In genomic region chr10:132666733-132667612, GRCh38 we compare ENCODE assay signal across 14 cellular contexts.
A peak's percentile ranks its signal among the peaks of the same experiment; 100 is the strongest.
DNase-seq lines count a peak whose midpoint lies in the region; ATAC-seq and TF ChIP-seq lines count a peak whose summit lies in the region.
"Had no signal": no experiment of that assay in that cellular context is flagged by ENCODE, and none has a peak within 500 bp of the region (broad histone marks: within the 10 kb centered on the region; RNA-seq: fewer than 3 reads in every experiment).

No MANE protein-coding gene starts in this region.

- H3K4me2 ChIP-seq in PC-3 (ENCODE audit: low read length) (peak overlapping the region; percentile 95), neural progenitor cell (no peak overlapping the region)

- no peaks in the 10 kb centered on the region for H3K9me3 ChIP-seq in PC-3 (ENCODE audit: low read length)
- no peaks in the 10 kb centered on the region for H3K9me3 ChIP-seq in neural progenitor cell (ENCODE audit: low read depth)
- H3K9me3 ChIP-seq: ascending aorta, left ventricle myocardium inferior, sigmoid colon had no signal

- H3K36me3 Mint-ChIP-seq in neural progenitor cell: peaks cover 5% of the 10 kb centered on the region

- CTCF ChIA-PET in PC-3 (lab: Charles Lee): no interaction called here

- peaks cover 55% of the 10 kb centered on the region for H3K79me2 ChIP-seq in PC-3 (ENCODE audit: low read length)
- H3K79me2 ChIP-seq in neural progenitor cell (ENCODE audit: low read depth): no peaks in the 10 kb centered on the region

- H4K20me1 ChIP-seq in PC-3 (ENCODE audit: low read length) (no peaks in the 10 kb centered on the region; the same call in 1 of the 2 replicates), neural progenitor cell (ENCODE audit: low read depth) (peaks cover 20% of the 10 kb centered on the region)

- H3K36me3 ChIP-seq in PC-3 (ENCODE audit: low read depth, low read length): no peaks in the 10 kb centered on the region
- no peaks in the 10 kb centered on the region for H3K36me3 ChIP-seq in neural progenitor cell
- H3K36me3 ChIP-seq: ascending aorta had no signal

- POLR2A ChIA-PET in PC-3 (lab: Charles Lee; ENCODE audit: unreplicated experiment): interaction anchor here (0.6 to 1.0 kb wide), 2 partner anchors 18 to 594 kb away, joined by 5 to 8 read pairs; no protein-coding TSS in a partner anchor

- DNase-seq in Daoy (ENCODE audit: low read depth): peak; percentile 27
- peak; percentile 27 for DNase-seq in PC-3
- DNase-seq in choroid plexus epithelial cell (ENCODE audit: low read depth): peak; percentile 46
- DNase-seq in neural progenitor cell (ENCODE audit: low spot score): peak; percentile 29
- DNase-seq in GM03348 (ENCODE audit: low spot score): no peak
- DNase-seq in AG08396 (ENCODE audit: low spot score): no peak
- DNase-seq: activated CD4-positive, alpha-beta T cell treated with anti-CD3 and anti-CD28 coated beads, Interleukin-2, amount 10 ng/mL, durations not matched to agents 24 days and 14 days; activated T-cell treated with anti-CD3 and anti-CD28 coated beads, Interleukin-2, amount 50 U/mL, for 48 hours; effector memory CD8-positive, alpha-beta T cell; left ventricle myocardium inferior; NCI-H1930; sigmoid colon had no signal

- H3K27me3 ChIP-seq in PC-3 (ENCODE audit: low read length) (no peaks in the 10 kb centered on the region), neural progenitor cell (no peaks in the 10 kb centered on the region)
- H3K27me3 ChIP-seq: ascending aorta, sigmoid colon had no signal

- peak overlapping the region; percentile 75 for H3K4me3 ChIP-seq in PC-3 (ENCODE audit: low read length)
- H3K4me3 ChIP-seq in choroid plexus epithelial cell (ENCODE audit: low read depth, low read length): peak overlapping the region; percentile 38
- no peak overlapping the region for H3K4me3 ChIP-seq in neural progenitor cell
- H3K4me3 ChIP-seq: ascending aorta, left ventricle myocardium inferior, sigmoid colon had no signal

- H3K4me3 Mint-ChIP-seq in neural progenitor cell: no peak overlapping the region
- H3K4me3 Mint-ChIP-seq: activated CD4-positive, alpha-beta T cell treated with anti-CD3 and anti-CD28 coated beads, Interleukin-2, amount 10 ng/mL, durations not matched to agents 24 days and 14 days; effector memory CD8-positive, alpha-beta T cell had no signal

- H3K27ac Mint-ChIP-seq in neural progenitor cell: no peak overlapping the region
- H3K27ac Mint-ChIP-seq: activated CD4-positive, alpha-beta T cell treated with anti-CD3 and anti-CD28 coated beads, Interleukin-2, amount 10 ng/mL, durations not matched to agents 24 days and 14 days; effector memory CD8-positive, alpha-beta T cell had no signal

- peaks cover 12% of the 10 kb centered on the region for H3K27me3 Mint-ChIP-seq in neural progenitor cell (ENCODE audit: insufficient read depth, low read depth)
- H3K27me3 Mint-ChIP-seq: activated CD4-positive, alpha-beta T cell treated with anti-CD3 and anti-CD28 coated beads, Interleukin-2, amount 10 ng/mL, durations not matched to agents 24 days and 14 days; effector memory CD8-positive, alpha-beta T cell had no signal

- peak; percentile 48 for ATAC-seq in PC-3
- ATAC-seq in HG02884 (IDR thresholded peaks at IDR 0.05; ENCODE audit: unreplicated experiment): no peak
- ATAC-seq: effector memory CD8-positive, alpha-beta T cell had no signal

- H3F3A ChIP-seq in PC-3 (ENCODE audit: low read length, unreplicated experiment) (no peaks in the 10 kb centered on the region), neural progenitor cell (ENCODE audit: low read depth) (no peaks in the 10 kb centered on the region)

- peaks cover 39% of the 10 kb centered on the region for H3K4me1 Mint-ChIP-seq in neural progenitor cell

- H3K9me2 ChIP-seq in PC-3 (replicated peaks; ENCODE audit: low read length): no peaks in the 10 kb centered on the region

- intact Hi-C loops in PC-3 (cut with micrococcal nuclease): loop anchor here (1.0 kb wide), 1 partner anchor 18 kb away; no protein-coding TSS in a partner anchor

- peaks cover 3% of the 10 kb centered on the region for H3K9me3 Mint-ChIP-seq in neural progenitor cell
- H3K9me3 Mint-ChIP-seq: activated CD4-positive, alpha-beta T cell treated with anti-CD3 and anti-CD28 coated beads, Interleukin-2, amount 10 ng/mL, durations not matched to agents 24 days and 14 days; effector memory CD8-positive, alpha-beta T cell had no signal

- peaks cover 40% of the 10 kb centered on the region for H3K4me1 ChIP-seq in PC-3 (ENCODE audit: insufficient read depth, low read length)
- H3K4me1 ChIP-seq in neural progenitor cell: peaks cover 16% of the 10 kb centered on the region
- H3K4me1 ChIP-seq: ascending aorta had no signal

- no TSS peak for BruUV-seq in PC-3 (replicated peaks; lab: Mats Ljungman, UMichigan)

- TF ChIP-seq CTCF in PC-3 (conservative IDR thresholded peaks at IDR 0.05; ENCODE audit: low read depth, low read length) (no peak), choroid plexus epithelial cell (conservative IDR thresholded peaks at IDR 0.05; ENCODE audit: low read depth, low read length) (no peak), neural progenitor cell (IDR thresholded peaks at IDR 0.05) (no peak)

- H3K27ac ChIP-seq in PC-3 (ENCODE audit: low read length) (peak overlapping the region; percentile 100), neural progenitor cell (no peak overlapping the region)
- H3K27ac ChIP-seq: ascending aorta, left ventricle myocardium inferior had no signal

- H3K9ac ChIP-seq in PC-3 (ENCODE audit: low read length) (peak overlapping the region; percentile 99), neural progenitor cell (no peak overlapping the region)

- no peak overlapping the region for H2AFZ ChIP-seq in PC-3 (ENCODE audit: low read length)
- no peak overlapping the region for H2AFZ ChIP-seq in neural progenitor cell (replicated peaks)

Comparison
In these comparisons a context has a peak if more than half of its experiments do, and no peak if none do; other contexts are left out.
1. DNase-seq: peak in Daoy (single experiment), PC-3 (single experiment), choroid plexus epithelial cell (single experiment) and neural progenitor cell (single experiment); none in GM03348 (single experiment) and AG08396 (single experiment).